Comparison of ENCODE assay signal across 8 cellular contexts in genomic region chr4:140253556-140254027, GRCh38.
A peak's percentile ranks its signal among the peaks of the same experiment; 100 is the strongest.
DNase-seq lines count a peak whose midpoint lies in the region; ATAC-seq and TF ChIP-seq lines count a peak whose summit lies in the region.

No MANE protein-coding gene starts in this region.

- H3K4me1 ChIP-seq in BLaER1 (peaks cover 22% of the 10 kb centered on the region), KMS-11 (ENCODE audit: low read depth, poor library complexity, severe bottlenecking) (peaks cover 44% of the 10 kb centered on the region), neuronal stem cell (ENCODE audit: control insufficient read depth in 2 of 2, insufficient read depth in 1 of 2, low read depth in 1 of 2, low read length in 2 of 2) (peaks cover 19 to 23% of the 10 kb centered on the region in 2 donors)

- no peaks in the 10 kb centered on the region for H3K36me3 Mint-ChIP-seq in dendritic cell treated with granulocyte-macrophage colony-stimulating factor and Interleukin-4, amounts not matched to agents 40 ng/mL and 50 ng/mL, for 4 days (ENCODE audit: low read depth)

- H3K9ac ChIP-seq in BLaER1 (no peak overlapping the region), KMS-11 (no peak overlapping the region), neuronal stem cell (ENCODE audit: low read depth, low read length, poor library complexity) (no peak overlapping the region)

- no peak for ATAC-seq in GM21515 (IDR thresholded peaks at IDR 0.05; ENCODE audit: unreplicated experiment)

- peaks cover 11% of the 10 kb centered on the region for H3K27me3 Mint-ChIP-seq in dendritic cell treated with granulocyte-macrophage colony-stimulating factor and Interleukin-4, amounts not matched to agents 40 ng/mL and 50 ng/mL, for 4 days

- no peak overlapping the region for H3K23ac ChIP-seq in neuronal stem cell (ENCODE audit: low read depth, low read length, poor library complexity)

- no peak overlapping the region for H4K91ac ChIP-seq in neuronal stem cell (ENCODE audit: low read depth, low read length, poor library complexity)

- H3K9me3 ChIP-seq in BLaER1 (no peaks in the 10 kb centered on the region), neuronal stem cell (replicated peaks in 1 of 2; ENCODE audit: control insufficient read depth in 2 of 2, insufficient read depth in 1 of 2, low read depth in 1 of 2, low read length in 2 of 2) (no peaks in the 10 kb centered on the region)

- peak overlapping the region; percentile 70 for H3K4me3 Mint-ChIP-seq in dendritic cell treated with granulocyte-macrophage colony-stimulating factor and Interleukin-4, amounts not matched to agents 40 ng/mL and 50 ng/mL, for 4 days

- no peak overlapping the region for H3K27ac Mint-ChIP-seq in dendritic cell treated with granulocyte-macrophage colony-stimulating factor and Interleukin-4, amounts not matched to agents 40 ng/mL and 50 ng/mL, for 4 days

- no peak overlapping the region for H3K18ac ChIP-seq in neuronal stem cell (ENCODE audit: low read length)

- peaks cover 27% of the 10 kb centered on the region for H3K4me1 Mint-ChIP-seq in dendritic cell treated with granulocyte-macrophage colony-stimulating factor and Interleukin-4, amounts not matched to agents 40 ng/mL and 50 ng/mL, for 4 days (ENCODE audit: low read depth)

- H2BK12ac ChIP-seq in neuronal stem cell (ENCODE audit: low read length): no peak overlapping the region

- intact Hi-C loops in dendritic cell treated with granulocyte-macrophage colony-stimulating factor and Interleukin-4, amounts not matched to agents 40 ng/mL and 50 ng/mL, for 4 days (cut with micrococcal nuclease): loop anchor here (1.0 to 5.0 kb wide), 3 partner anchors 201 to 521 kb away; no protein-coding TSS in a partner anchor

- no peak overlapping the region for H2AK5ac ChIP-seq in neuronal stem cell (ENCODE audit: low read depth, low read length)

- H2BK15ac ChIP-seq in neuronal stem cell (ENCODE audit: low read length): no peak overlapping the region

- H3K27me3 ChIP-seq in BLaER1 (no peaks in the 10 kb centered on the region), KMS-11 (ENCODE audit: insufficient read depth, low read depth) (no peaks in the 10 kb centered on the region), neuronal stem cell (ENCODE audit: control insufficient read depth in 3 of 3, insufficient read depth in 3 of 3, low read depth in 1 of 3, low read length in 3 of 3) (no peaks in the 10 kb centered on the region)

- no peaks in the 10 kb centered on the region for H3K9me3 Mint-ChIP-seq in dendritic cell treated with granulocyte-macrophage colony-stimulating factor and Interleukin-4, amounts not matched to agents 40 ng/mL and 50 ng/mL, for 4 days

- H3K27ac ChIP-seq in BLaER1: no peak overlapping the region
- H3K27ac ChIP-seq in KMS-11: no peak overlapping the region
- no peak overlapping the region for H3K27ac ChIP-seq in neuronal stem cell (replicated peaks; ENCODE audit: low read length)

- H3K14ac ChIP-seq in neuronal stem cell (ENCODE audit: low read length): no peak overlapping the region

- H4K20me1 ChIP-seq in BLaER1: no peaks in the 10 kb centered on the region
- H4K20me1 ChIP-seq in KMS-11 (ENCODE audit: insufficient read depth): no peaks in the 10 kb centered on the region

- H3K79me1 ChIP-seq in neuronal stem cell (ENCODE audit: low read depth, low read length): no peaks in the 10 kb centered on the region

- TF ChIP-seq CTCF in KMS-11 (conservative IDR thresholded peaks at IDR 0.05; ENCODE audit: low read depth, low read length): no peak; the same call in 1 of the 2 replicates

- H3K36me3 ChIP-seq in BLaER1 (no peaks in the 10 kb centered on the region), KMS-11 (ENCODE audit: insufficient read depth) (no peaks in the 10 kb centered on the region), neuronal stem cell (replicated peaks in 1 of 2; ENCODE audit: control insufficient read depth in 2 of 2, insufficient read depth in 2 of 2, low read length in 2 of 2) (no peaks in the 10 kb centered on the region)

- H3K4ac ChIP-seq in neuronal stem cell (ENCODE audit: low read length): no peak overlapping the region

- H3K4me2 ChIP-seq in BLaER1 (peak overlapping the region; percentile 89), KMS-11 (peak overlapping the region; percentile 64; the same call in 1 of the 2 replicates), neuronal stem cell (ENCODE audit: insufficient read depth, low read length, poor library complexity, severe bottlenecking) (no peak overlapping the region)

- H2BK120ac ChIP-seq in neuronal stem cell (ENCODE audit: low read depth, low read length): no peak overlapping the region

- WGBS in neuronal stem cell (ENCODE audit: extremely low coverage in 2 of 2, insufficient read length in 2 of 2, insufficient replicate concordance in 1 of 2), 2 donors: no CpG with 5 or more reads among the region's 8 CpGs

- H3K79me2 ChIP-seq in KMS-11 (ENCODE audit: insufficient read depth, low read depth): no peaks in the 10 kb centered on the region

- no peak overlapping the region for H2BK5ac ChIP-seq in neuronal stem cell (ENCODE audit: low read length)

- H2AFZ ChIP-seq in KMS-11 (ENCODE audit: low read depth) (peak overlapping the region; percentile 91; the same call in 1 of the 2 replicates), neuronal stem cell (ENCODE audit: low read length) (peak overlapping the region; percentile 93)

- no peak overlapping the region for H4K8ac ChIP-seq in neuronal stem cell (ENCODE audit: low read depth, low read length)

- no peak for DNase-seq in neuronal stem cell (ENCODE audit: low spot score)
- no peak for DNase-seq in DMS114 treated with DMSO at 0.1 percent for 48 hours (lab: John Stamatoyannopoulos, UW; ENCODE audit: unreplicated experiment)
- DNase-seq in hippocampal formation (lab: John Stamatoyannopoulos, UW): no peak
- no peak for DNase-seq in islet precursor cell

- H3K4me3 ChIP-seq in BLaER1: no peak overlapping the region
- H3K4me3 ChIP-seq in KMS-11 (IDR thresholded peaks at IDR 0.05; ENCODE audit: insufficient read depth, low read depth, low read length): no peak overlapping the region
- H3K4me3 ChIP-seq in neuronal stem cell (ENCODE audit: low read length in 2 of 2): no peak overlapping the region
